Comparison of ENCODE assay signal across 8 cellular contexts in genomic region chr20:20824924-20825584, GRCh38.
DNase-seq lines count a peak whose midpoint lies in the region; ATAC-seq and TF ChIP-seq lines count a peak whose summit lies in the region.

No MANE protein-coding gene starts in this region.

- TF ChIP-seq CTCF in Loucy (conservative IDR thresholded peaks at IDR 0.05; ENCODE audit: low read length) (peak; percentile 84), smooth muscle cell (IDR thresholded peaks at IDR 0.05; ENCODE audit: borderline replicate concordance, insufficient read depth, poor library complexity, severe bottlenecking) (peak; percentile 73)

- H3K27ac ChIP-seq in smooth muscle cell (ENCODE audit: low read depth): no peak overlapping the region

- H3K4me1 ChIP-seq in Loucy (ENCODE audit: insufficient read depth, low read length, poor library complexity, severe bottlenecking): peaks cover 10% of the 10 kb centered on the region
- H3K4me1 ChIP-seq in smooth muscle cell (ENCODE audit: low read depth): peaks cover 6% of the 10 kb centered on the region

- H3K4me3 ChIP-seq in Loucy (ENCODE audit: low read length, poor library complexity, severe bottlenecking): no peak overlapping the region
- H3K4me3 ChIP-seq in smooth muscle cell: no peak overlapping the region

- no peaks in the 10 kb centered on the region for H3F3A ChIP-seq in Loucy (ENCODE audit: low read depth)
- no peaks in the 10 kb centered on the region for H3F3A ChIP-seq in smooth muscle cell (ENCODE audit: low read depth)

- WGBS in smooth muscle cell (ENCODE audit: low lambda C conversion rate): 26% methylated on average over 18 of the region's 18 CpGs

- H3K9ac ChIP-seq in Loucy (ENCODE audit: low read depth, low read length, poor library complexity, severe bottlenecking) (no peak overlapping the region), smooth muscle cell (ENCODE audit: low read depth) (no peak overlapping the region)

- no peaks in the 10 kb centered on the region for H3K9me2 ChIP-seq in Loucy (replicated peaks; ENCODE audit: low read depth, low read length)

- ATAC-seq in GM19351 (IDR thresholded peaks at IDR 0.05; ENCODE audit: unreplicated experiment): peak; percentile 83

- H2AFZ ChIP-seq in Loucy (ENCODE audit: low read length): 0 out of 2 replicates have a peak overlapping the region, but pooled peaks have one; percentile 27
- no peak overlapping the region for H2AFZ ChIP-seq in smooth muscle cell (ENCODE audit: low read depth)

- no peaks in the 10 kb centered on the region for H3K36me3 ChIP-seq in Loucy (ENCODE audit: insufficient read depth, low read length)
- H3K36me3 ChIP-seq in smooth muscle cell (ENCODE audit: low read depth): no peaks in the 10 kb centered on the region

- DNase-seq in Ammon's horn (ENCODE audit: low spot score) (peak; percentile 76), SKM-1 (lab: John Stamatoyannopoulos, UW; ENCODE audit: unreplicated experiment) (peak; percentile 63), anterior cingulate cortex (lab: John Stamatoyannopoulos, UW) (peak in 39 of 58 donors; percentile 2 to 69 (median 24)), hypothalamus (lab: John Stamatoyannopoulos, UW) (peak in 39 of 51 donors; percentile 4 to 70 (median 31)), smooth muscle cell (lab: John Stamatoyannopoulos, UW; ENCODE audit: unreplicated experiment) (peak; percentile 5), mesenteric fat pad (ENCODE audit: low spot score) (no peak)

- H3K9me3 ChIP-seq in Loucy (ENCODE audit: insufficient read depth, low read depth, low read length) (no peaks in the 10 kb centered on the region; the same call in 1 of the 2 replicates), smooth muscle cell (replicated peaks; ENCODE audit: low read depth) (no peaks in the 10 kb centered on the region)

- H3K79me2 ChIP-seq in Loucy (ENCODE audit: insufficient read depth, low read length): no peaks in the 10 kb centered on the region
- no peaks in the 10 kb centered on the region for H3K79me2 ChIP-seq in smooth muscle cell (ENCODE audit: low read depth)

- H3K4me2 ChIP-seq in Loucy (ENCODE audit: low read depth, low read length, poor library complexity, severe bottlenecking): no peak overlapping the region
- no peak overlapping the region for H3K4me2 ChIP-seq in smooth muscle cell

- H3K27me3 ChIP-seq in Loucy (ENCODE audit: insufficient read depth, low read length, poor library complexity, severe bottlenecking) (no peaks in the 10 kb centered on the region), smooth muscle cell (ENCODE audit: low read depth) (peaks cover 10% of the 10 kb centered on the region)

- H4K20me1 ChIP-seq in Loucy (ENCODE audit: insufficient read depth, low read length, poor library complexity, severe bottlenecking): no peaks in the 10 kb centered on the region
- H4K20me1 ChIP-seq in smooth muscle cell (ENCODE audit: low read depth): no peaks in the 10 kb centered on the region
